Comparison of ENCODE assay signal across 1 cellular context in genomic region chr11:111601636-111601978, GRCh38.
TF ChIP-seq lines count a peak whose summit lies in the region.

No MANE protein-coding gene starts in this region.

TF ChIP-seq in K562, 482 proteins besides CTCF, POLR2A, EP300 and RAD21 (continued from another document):
- TF ChIP-seq ZNF165 (CRISPR knock-in tag; IDR thresholded peaks at IDR 0.05; ENCODE audit: borderline replicate concordance) (no peak), SAFB2 (IDR thresholded peaks at IDR 0.05; ENCODE audit: borderline replicate concordance, low read depth, low read length, severe bottlenecking) (no peak), VEZF1 (CRISPR knock-in tag; IDR thresholded peaks at IDR 0.05) (no peak), MNT (conservative IDR thresholded peaks at IDR 0.05) (peak in 1 of 2 experiments; percentile 26; a peak in 1 of 4 replicates), FOXM1 (IDR thresholded peaks at IDR 0.05; ENCODE audit: low read depth) (no peak), FOXM1 (CRISPR knock-in tag; IDR thresholded peaks at IDR 0.05; ENCODE audit: low read depth) (no peak), REST (CRISPR knock-in tag; IDR thresholded peaks at IDR 0.05; ENCODE audit: low read depth) (no peak), BDP1 (IDR thresholded peaks at IDR 0.05; ENCODE audit: insufficient read depth, insufficient read length) (no peak), TBL1XR1 (IDR thresholded peaks at IDR 0.05; ENCODE audit: low read length in 2 of 2) (no peak), SMARCC2 (IDR thresholded peaks at IDR 0.05; ENCODE audit: low read depth) (0 out of 2 replicates have a peak, but pooled peaks have one; percentile 59), HNRNPUL1 (IDR thresholded peaks at IDR 0.05; ENCODE audit: low read length) (no peak)
